In the genomic region with DNA sequence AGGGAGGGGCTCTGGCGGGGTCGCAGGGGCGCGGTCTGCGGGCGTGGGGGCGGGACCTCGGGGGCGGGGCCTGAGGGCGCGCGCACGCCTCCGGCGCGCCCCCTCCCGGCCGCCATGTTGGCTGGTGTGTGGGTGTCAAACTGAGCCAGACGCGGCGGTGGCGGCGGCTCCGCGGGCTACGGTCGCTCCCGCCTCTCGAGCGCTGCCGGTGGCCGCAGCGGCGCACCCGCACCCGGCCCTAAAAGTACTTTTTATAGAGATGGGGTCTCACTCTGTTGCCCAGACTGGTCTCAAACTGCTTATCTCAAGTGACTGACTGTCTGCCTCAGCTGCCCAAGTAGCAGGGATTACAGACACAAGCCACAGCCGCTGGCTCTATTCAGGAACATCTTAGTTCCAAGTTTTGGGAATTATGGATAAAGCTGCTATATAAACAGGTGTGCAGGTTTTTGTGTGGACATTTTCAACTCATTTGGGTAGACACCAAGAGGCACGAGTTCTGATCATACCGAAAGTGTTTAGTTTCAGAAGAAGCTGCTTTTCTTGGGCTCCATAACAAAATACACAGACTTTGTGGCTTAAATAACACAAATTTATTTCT, we compare ENCODE assay signal across 8 cellular contexts. TPM values are rescaled to one million over a fixed set of nuclear protein-coding genes. Genes with fewer than 3 reads are reported as not detected.
DNase-seq lines count a peak whose midpoint lies in the region; ATAC-seq and TF ChIP-seq lines count a peak whose summit lies in the region.
"Not testable (repeated sequence)": the region's sequence is repeated elsewhere in the genome, so short reads cannot be mapped to it uniquely, and the experiment has no call there.

No MANE protein-coding gene starts in this region.

- peak overlapping the region; percentile 39 for H3K4me3 ChIP-seq in A673 (ENCODE audit: low read depth, low read length, poor library complexity, severe bottlenecking)
- H3K4me3 ChIP-seq in NT2/D1 (ENCODE audit: insufficient read length, low read depth); lower leg skin (ENCODE audit: low read depth, poor library complexity, severe bottlenecking): not testable (repeated sequence)
- peak overlapping the region; percentile 37 for H3K4me3 ChIP-seq in smooth muscle cell

- not testable (repeated sequence) for H3F3A ChIP-seq in smooth muscle cell (ENCODE audit: low read depth)

- TF ChIP-seq CTCF in A673 (conservative IDR thresholded peaks at IDR 0.05; ENCODE audit: low read depth, low read length); lower leg skin (IDR thresholded peaks at IDR 0.05); smooth muscle cell (IDR thresholded peaks at IDR 0.05; ENCODE audit: borderline replicate concordance, insufficient read depth, poor library complexity, severe bottlenecking): not testable (repeated sequence)

- WGBS in lower leg skin, 2 donors = 0 to 2% methylated on average over 22 to 34 of the region's 39 CpGs
- WGBS in smooth muscle cell (ENCODE audit: low lambda C conversion rate) = 2% methylated on average over 4 of the region's 39 CpGs

- not testable (repeated sequence) for TF ChIP-seq POLR2A in lower leg skin (IDR thresholded peaks at IDR 0.05)

- DNase-seq in A673 (ENCODE audit: low spot score) (peak; percentile 63), NT2/D1 (ENCODE audit: low read depth, low spot score) (peak; percentile 28), activated T-cell treated with anti-CD3 and anti-CD28 coated beads for 1 hour (ENCODE audit: low read depth) (peak; percentile 54), lower leg skin (ENCODE audit: low spot score in 2 of 2) (peak; percentile 61 to 93)
- DNase-seq in effector CD4-positive, alpha-beta T cell = peak; percentile 40
- not testable (repeated sequence) for DNase-seq in smooth muscle cell (lab: John Stamatoyannopoulos, UW; ENCODE audit: unreplicated experiment)

- H3K36me3 ChIP-seq in A673 (ENCODE audit: insufficient read depth, low read length, poor library complexity, severe bottlenecking); NT2/D1 (ENCODE audit: insufficient read depth, insufficient read length, low read length); smooth muscle cell (ENCODE audit: low read depth): not testable (repeated sequence)

- not testable (repeated sequence) for H3K4me1 ChIP-seq in A673 (ENCODE audit: insufficient read depth, low read length, poor library complexity, severe bottlenecking); NT2/D1 (ENCODE audit: insufficient read depth, insufficient read length); smooth muscle cell (ENCODE audit: low read depth)

- not testable (repeated sequence) for H2AFZ ChIP-seq in smooth muscle cell (ENCODE audit: low read depth)

- not testable (repeated sequence) for H3K9ac ChIP-seq in NT2/D1 (ENCODE audit: insufficient read length, low read depth); smooth muscle cell (ENCODE audit: low read depth)

- TSS peak; percentile 88 for BruUV-seq in A673 (replicated peaks; lab: Mats Ljungman, UMichigan)

- CTCF ChIA-PET in A673 (lab: Charles Lee) = not testable (repeated sequence)

- peak overlapping the region; percentile 67 for H3K4me2 ChIP-seq in smooth muscle cell

- not testable (repeated sequence) for H3K79me2 ChIP-seq in smooth muscle cell (ENCODE audit: low read depth)

- ATAC-seq in GM18868 (IDR thresholded peaks at IDR 0.05; ENCODE audit: unreplicated experiment) (peak; percentile 73), HG02870 (IDR thresholded peaks at IDR 0.05; ENCODE audit: unreplicated experiment) (peak; percentile 70)

- not testable (repeated sequence) for H3K27me3 ChIP-seq in A673 (replicated peaks; ENCODE audit: insufficient read depth, low read depth, low read length, poor library complexity); NT2/D1 (ENCODE audit: insufficient read depth, insufficient read length); smooth muscle cell (ENCODE audit: low read depth)

- H3K27ac ChIP-seq in A673 (ENCODE audit: low read depth, low read length, poor library complexity, severe bottlenecking) (peak overlapping the region; percentile 70), smooth muscle cell (ENCODE audit: low read depth) (peak overlapping the region; percentile 31)

- not testable (repeated sequence) for H3K9me3 ChIP-seq in A673 (ENCODE audit: low read depth, low read length, poor library complexity, severe bottlenecking); NT2/D1 (ENCODE audit: insufficient read depth, low read length); smooth muscle cell (replicated peaks; ENCODE audit: low read depth)

- H4K20me1 ChIP-seq in smooth muscle cell (ENCODE audit: low read depth) = not testable (repeated sequence)

- intact Hi-C loops in A673 (cut with micrococcal nuclease; ENCODE audit: unreplicated experiment); lower leg skin (cut with DNase I; ENCODE audit: low total_unique reads): not testable (repeated sequence)

- POLR2A ChIA-PET in A673 (lab: Charles Lee; ENCODE audit: low non-redundant PET) = not testable (repeated sequence)

RNA-seq across cellular contexts. Expression of a gene that starts 16.2 kb away (rescaled TPM):
- total RNA-seq in A673 (2021) (not detected in 2 replicates), lower leg skin (1 to 10 TPM in 1 of 4 donors, under 1 TPM in 1, not detected in 2; 0.71 to 1.2 TPM), smooth muscle cell (not detected in 2 replicates)
- not detected in 2 replicates for polyA plus RNA-seq in smooth muscle cell
